34 cellular contexts compared by ENCODE assay signal in the genomic region with DNA sequence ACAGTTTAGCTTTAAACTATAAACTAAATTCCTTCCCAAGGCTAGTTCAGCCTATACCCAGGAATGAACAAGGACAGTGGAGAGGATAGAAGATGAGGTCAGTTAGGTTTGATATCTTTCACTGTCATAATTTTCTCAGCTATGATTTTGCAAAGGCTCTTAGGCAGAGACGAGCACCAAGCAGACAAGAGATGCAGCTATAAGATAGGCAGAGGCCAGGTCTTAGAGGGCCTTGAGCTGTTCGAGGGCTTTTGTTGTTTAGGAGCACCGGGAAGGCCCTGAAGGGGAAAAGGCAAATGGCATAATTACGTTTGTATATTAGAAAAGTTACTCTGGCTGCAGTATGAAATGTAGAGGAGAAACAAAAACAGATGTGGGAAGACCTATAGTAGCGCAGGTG.
"Had no signal": no experiment of that assay in that cellular context is flagged by ENCODE, and none has a peak within 500 bp of the region (broad histone marks: within the 10 kb centered on the region; RNA-seq: fewer than 3 reads in every experiment).

No MANE protein-coding gene starts in this region.

- H3K4me1 ChIP-seq: breast epithelium, colonic mucosa, esophagus muscularis mucosa, foreskin keratinocyte, gastroesophageal sphincter, heart right ventricle had no signal

- H3K27ac Mint-ChIP-seq: activated CD4-positive, alpha-beta memory T cell treated with anti-CD3 and anti-CD28 coated beads for 36 hours; activated CD4-positive, alpha-beta T cell treated with anti-CD3 and anti-CD28 coated beads for 36 hours; activated CD4-positive, alpha-beta T cell treated with anti-CD3 and anti-CD28 coated beads, Interleukin-2, amount 10 ng/mL, durations not matched to agents 24 days and 14 days; activated CD8-positive, alpha-beta memory T cell treated with anti-CD3 and anti-CD28 coated beads, Interleukin-2, amount 10 ng/mL, durations not matched to agents 7 days and 5 days; activated CD8-positive, alpha-beta T cell treated with anti-CD3 and anti-CD28 coated beads, Interleukin-2, amount 10 ng/mL, durations not matched to agents 7 days and 5 days; activated naive CD8-positive, alpha-beta T cell; T-helper 17 cell; T-helper 2 cell treated with Interferon-gamma antibody and Interleukin-4, amounts not matched to agents 5 μg/mL and 100 μg/mL, for 36 hours had no signal

- ATAC-seq: activated CD4-positive, alpha-beta T cell treated with anti-CD3 and anti-CD28 coated beads for 36 hours; activated CD8-positive, alpha-beta memory T cell treated with anti-CD3 and anti-CD28 coated beads, Interleukin-2, amount 10 ng/mL, durations not matched to agents 7 days and 5 days; activated CD8-positive, alpha-beta T cell treated with anti-CD3 and anti-CD28 coated beads, Interleukin-2, amount 10 ng/mL, durations not matched to agents 7 days and 5 days; activated T-helper 17 cell treated with anti-CD3 and anti-CD28 coated beads, Interleukin-2, amount 50 U/mL, for 72 hours; foreskin keratinocyte; gastroesophageal sphincter; heart right ventricle; T-helper 17 cell had no signal

- H3K79me2 ChIP-seq: hepatocyte had no signal

- H3K4me3 ChIP-seq: breast epithelium, cardiac muscle cell, colonic mucosa, esophagus muscularis mucosa, gastroesophageal sphincter, heart right ventricle, hepatocyte had no signal

- H3K4me3 Mint-ChIP-seq: activated CD4-positive, alpha-beta memory T cell treated with anti-CD3 and anti-CD28 coated beads for 36 hours; activated CD4-positive, alpha-beta T cell treated with anti-CD3 and anti-CD28 coated beads for 36 hours; activated CD4-positive, alpha-beta T cell treated with anti-CD3 and anti-CD28 coated beads, Interleukin-2, amount 10 ng/mL, durations not matched to agents 24 days and 14 days; activated CD8-positive, alpha-beta memory T cell treated with anti-CD3 and anti-CD28 coated beads, Interleukin-2, amount 10 ng/mL, durations not matched to agents 7 days and 5 days; activated CD8-positive, alpha-beta T cell treated with anti-CD3 and anti-CD28 coated beads, Interleukin-2, amount 10 ng/mL, durations not matched to agents 7 days and 5 days; activated naive CD8-positive, alpha-beta T cell; activated T-cell treated with anti-CD3 and anti-CD28 coated beads, Interleukin-2, amount 50 U/mL, for 24 hours; activated T-helper 17 cell treated with anti-CD3 and anti-CD28 coated beads, Interleukin-2, amount 50 U/mL, for 72 hours; brain; T-helper 17 cell; T-helper 2 cell treated with Interferon-gamma antibody and Interleukin-4, amounts not matched to agents 5 μg/mL and 100 μg/mL, for 36 hours had no signal

- H2AFZ ChIP-seq: hepatocyte had no signal

- H3K9me3 Mint-ChIP-seq: activated CD4-positive, alpha-beta memory T cell treated with anti-CD3 and anti-CD28 coated beads for 36 hours; activated CD4-positive, alpha-beta T cell treated with anti-CD3 and anti-CD28 coated beads, Interleukin-2, amount 10 ng/mL, durations not matched to agents 24 days and 14 days; activated T-cell treated with anti-CD3 and anti-CD28 coated beads, Interleukin-2, amount 50 U/mL, for 24 hours; activated T-helper 17 cell treated with anti-CD3 and anti-CD28 coated beads, Interleukin-2, amount 50 U/mL, for 72 hours; brain; T-helper 2 cell treated with Interferon-gamma antibody and Interleukin-4, amounts not matched to agents 5 μg/mL and 100 μg/mL, for 36 hours had no signal

- H3K9me3 ChIP-seq: breast epithelium, colonic mucosa, esophagus muscularis mucosa, gastroesophageal sphincter, heart right ventricle had no signal

- H3K27me3 ChIP-seq: breast epithelium, cardiac muscle cell, colonic mucosa, esophagus muscularis mucosa, foreskin keratinocyte, gastroesophageal sphincter, heart right ventricle, hepatocyte had no signal

- H3K27me3 Mint-ChIP-seq: activated CD4-positive, alpha-beta memory T cell treated with anti-CD3 and anti-CD28 coated beads for 36 hours; activated CD4-positive, alpha-beta T cell treated with anti-CD3 and anti-CD28 coated beads for 36 hours; activated CD4-positive, alpha-beta T cell treated with anti-CD3 and anti-CD28 coated beads, Interleukin-2, amount 10 ng/mL, durations not matched to agents 24 days and 14 days; activated CD8-positive, alpha-beta memory T cell treated with anti-CD3 and anti-CD28 coated beads, Interleukin-2, amount 10 ng/mL, durations not matched to agents 7 days and 5 days; activated naive CD8-positive, alpha-beta T cell; activated T-cell treated with anti-CD3 and anti-CD28 coated beads, Interleukin-2, amount 50 U/mL, for 24 hours; activated T-helper 17 cell treated with anti-CD3 and anti-CD28 coated beads, Interleukin-2, amount 50 U/mL, for 72 hours; brain; T-helper 17 cell had no signal

- DNase-seq: activated CD4-positive, alpha-beta memory T cell treated with anti-CD3 and anti-CD28 coated beads for 36 hours; activated CD4-positive, alpha-beta T cell treated with anti-CD3 and anti-CD28 coated beads for 36 hours; activated CD4-positive, alpha-beta T cell treated with anti-CD3 and anti-CD28 coated beads, Interleukin-2, amount 10 ng/mL, durations not matched to agents 24 days and 14 days; activated CD4-positive, CD25-positive, alpha-beta regulatory T cell; activated CD4-positive, CD25-positive, alpha-beta regulatory T cell treated with anti-CD3 and anti-CD28 coated beads, Interleukin-2, amount 50 U/mL, for 72 hours; activated CD8-positive, alpha-beta memory T cell treated with anti-CD3 and anti-CD28 coated beads, Interleukin-2, amount 10 ng/mL, durations not matched to agents 7 days and 5 days; activated CD8-positive, alpha-beta memory T cell treated with anti-CD3 and anti-CD28 coated beads, Interleukin-2, amount 50 U/mL, for 4 hours; activated CD8-positive, alpha-beta T cell treated with anti-CD3 and anti-CD28 coated beads, Interleukin-2, amount 10 ng/mL, durations not matched to agents 7 days and 5 days; activated effector memory CD4-positive, alpha-beta T cell treated with Interleukin-2 at 50 U/mL for 16 hours; activated gamma-delta T cell treated with Interleukin-2 at 50 U/mL for 16 hours; activated naive CD4-positive, alpha-beta T cell treated with anti-CD3 and anti-CD28 coated beads, Interleukin-2, amount 50 U/mL, for 16 hours; activated naive CD4-positive, alpha-beta T cell treated with Interleukin-2 at 50 U/mL for 16 hours; activated T-cell treated with anti-CD3 and anti-CD28 coated beads, Interleukin-2, amount 50 U/mL, for 24 hours; aorta; central memory CD4-positive, alpha-beta T cell; cerebellar nuclear complex; colonic mucosa; effector CD8-positive, alpha-beta T cell; erythroblast; foreskin keratinocyte; heart right ventricle; T-helper 1 cell; T-helper 17 cell; T1000; WERI-Rb-1 had no signal

- H3K4me2 ChIP-seq: hepatocyte had no signal

- H3K4me1 Mint-ChIP-seq: activated CD4-positive, alpha-beta T cell treated with anti-CD3 and anti-CD28 coated beads for 36 hours; activated CD4-positive, alpha-beta T cell treated with anti-CD3 and anti-CD28 coated beads, Interleukin-2, amount 10 ng/mL, durations not matched to agents 24 days and 14 days; activated CD8-positive, alpha-beta memory T cell treated with anti-CD3 and anti-CD28 coated beads, Interleukin-2, amount 10 ng/mL, durations not matched to agents 7 days and 5 days; activated T-helper 17 cell treated with anti-CD3 and anti-CD28 coated beads, Interleukin-2, amount 50 U/mL, for 72 hours; brain had no signal

- H3K27ac ChIP-seq: breast epithelium, cardiac muscle cell, colonic mucosa, esophagus muscularis mucosa, foreskin keratinocyte, gastroesophageal sphincter, heart right ventricle, hepatocyte, WERI-Rb-1 had no signal
